1 cellular context compared by ENCODE assay signal in genomic region chr1:32887623-32888022, GRCh38.
TF ChIP-seq lines count a peak whose summit lies in the region.

No MANE protein-coding gene starts in this region.

TF ChIP-seq in K562, 482 proteins besides CTCF, POLR2A, EP300 and RAD21:
- TF ChIP-seq SRSF9 (IDR thresholded peaks at IDR 0.05; ENCODE audit: borderline replicate concordance, low read depth, low read length), result no peak
- 0 out of 2 replicates have a peak, but pooled peaks have one; percentile 21 for TF ChIP-seq MAX (CRISPR knock-in tag; IDR thresholded peaks at IDR 0.05)
- TF ChIP-seq ZNF740 (CRISPR knock-in tag; IDR thresholded peaks at IDR 0.05), result no peak
- TF ChIP-seq ZNF740 (tag; IDR thresholded peaks at IDR 0.05), result no peak
